18 cellular contexts compared by ENCODE assay signal in the genomic region with DNA sequence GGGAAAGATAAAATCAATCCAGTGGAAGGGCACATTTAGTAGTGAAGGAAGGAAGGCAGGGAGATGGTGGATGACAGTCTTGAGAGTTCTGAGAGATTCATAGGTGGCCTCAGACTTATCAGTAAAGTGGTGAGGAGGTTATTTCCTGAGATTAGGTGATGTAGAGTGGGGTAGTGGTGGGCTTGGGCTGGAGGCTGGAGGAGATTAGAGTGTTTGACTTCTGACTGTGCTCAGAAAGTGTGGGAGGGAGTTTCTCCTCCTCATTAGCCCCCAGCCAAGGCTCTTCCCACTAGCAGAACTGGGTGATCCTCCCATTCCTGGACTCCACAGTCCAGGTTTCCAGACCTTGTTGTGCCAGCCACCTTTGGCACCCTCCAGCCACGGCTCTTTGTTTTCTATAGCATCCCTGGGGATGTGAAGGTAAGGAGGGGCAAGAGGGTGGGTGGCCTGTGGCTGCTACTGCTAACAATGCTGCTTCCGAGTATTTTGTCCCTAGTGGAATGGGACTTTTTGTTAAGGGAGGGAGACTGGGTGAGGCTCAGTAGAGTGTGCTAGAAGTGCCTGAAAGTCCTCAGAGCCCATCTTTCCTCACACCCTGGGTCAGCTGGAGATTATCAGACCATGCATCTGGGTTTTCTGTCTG.
A peak's percentile ranks its signal among the peaks of the same experiment; 100 is the strongest.
DNase-seq lines count a peak whose midpoint lies in the region; ATAC-seq and TF ChIP-seq lines count a peak whose summit lies in the region.
"Had no signal": no experiment of that assay in that cellular context is flagged by ENCODE, and none has a peak within 500 bp of the region (broad histone marks: within the 10 kb centered on the region; RNA-seq: fewer than 3 reads in every experiment).

No MANE protein-coding gene starts in this region.

- H3K14ac ChIP-seq in mesenchymal stem cell (ENCODE audit: low read length in 2 of 2), result no peak overlapping the region

- H3K27ac ChIP-seq in heart right ventricle (peak overlapping the region in 1 of 10 donors; percentile 38), right cardiac atrium (ENCODE audit: low read length) (no peak overlapping the region), mesenchymal stem cell (ENCODE audit: low read length, poor library complexity, severe bottlenecking) (no peak overlapping the region)
- H3K27ac ChIP-seq: BLaER1 treated with 17β-estradiol and CSF1 and Interleukin-3, amounts not matched to agents 10 nM and 100 nM had no signal

- no peak overlapping the region for H3K23ac ChIP-seq in mesenchymal stem cell (ENCODE audit: low read length in 2 of 2)

- no peak overlapping the region for H3K18ac ChIP-seq in mesenchymal stem cell (ENCODE audit: low read depth in 1 of 2, low read length in 2 of 2)

- no peaks in the 10 kb centered on the region for H3K9me3 Mint-ChIP-seq in activated T-helper 17 cell treated with anti-CD3 and anti-CD28 coated beads, Interleukin-2, amount 50 U/mL, for 72 hours
- H3K9me3 Mint-ChIP-seq: CD8-positive, alpha-beta T cell; GM23338 had no signal

- DNase-seq in heart right ventricle (no peak), right cardiac atrium (no peak), mesenchymal stem cell (no peak), NCI-H446 (lab: John Stamatoyannopoulos, UW) (no peak)
- DNase-seq: Calu3; CD8-positive, alpha-beta T cell; DMS 273 treated with DMSO at 0.1 percent for 48 hours; DND-41; EL had no signal

- no peaks in the 10 kb centered on the region for H3K79me1 ChIP-seq in mesenchymal stem cell (replicated peaks; ENCODE audit: low read length, poor library complexity, severe bottlenecking)

- H3K4me1 ChIP-seq in heart right ventricle, result peaks cover 0 to 21% (median 6%) of the 10 kb centered on the region in 9 donors
- no peaks in the 10 kb centered on the region for H3K4me1 ChIP-seq in right cardiac atrium (ENCODE audit: control insufficient read depth, insufficient read depth, low read length)
- no peaks in the 10 kb centered on the region for H3K4me1 ChIP-seq in mesenchymal stem cell (ENCODE audit: control insufficient read depth, insufficient read depth, low read depth, low read length)

- no peak overlapping the region for H2AK5ac ChIP-seq in mesenchymal stem cell (ENCODE audit: low read length, severe bottlenecking)

- WGBS in heart right ventricle, 2 donors, result 62 to 66% methylated on average over 2 of the region's 2 CpGs
- WGBS in right cardiac atrium, result 70% methylated on average over 2 of the region's 2 CpGs
- 76% methylated on average over 2 of the region's 2 CpGs for WGBS in mesenchymal stem cell

- H3K4me3 ChIP-seq in heart right ventricle (no peak overlapping the region), right cardiac atrium (ENCODE audit: low read length) (no peak overlapping the region), mesenchymal stem cell (ENCODE audit: insufficient read depth in 1 of 2, low read depth in 1 of 2, low read length in 2 of 2) (no peak overlapping the region)
- H3K4me3 ChIP-seq: BLaER1 treated with 17β-estradiol and CSF1 and Interleukin-3, amounts not matched to agents 10 nM and 100 nM; GM12878; GM23338; K562 had no signal

- no peak overlapping the region for H2BK120ac ChIP-seq in mesenchymal stem cell (ENCODE audit: low read depth, low read length)

- no peak overlapping the region for H3K4ac ChIP-seq in mesenchymal stem cell (ENCODE audit: low read depth in 1 of 2, low read length in 2 of 2)

- H3K36me3 ChIP-seq in heart right ventricle, result no peaks in the 10 kb centered on the region
- no peaks in the 10 kb centered on the region for H3K36me3 ChIP-seq in mesenchymal stem cell (ENCODE audit: control insufficient read depth in 1 of 2, insufficient read depth in 2 of 2, low read depth in 1 of 2, low read length in 2 of 2)
- H3K36me3 ChIP-seq: BLaER1 treated with 17β-estradiol and CSF1 and Interleukin-3, amounts not matched to agents 10 nM and 100 nM had no signal

- no peak overlapping the region for H2AFZ ChIP-seq in mesenchymal stem cell (ENCODE audit: low read depth, low read length)
- H2AFZ ChIP-seq: GM23338 had no signal

- H3K9me3 ChIP-seq in heart right ventricle, result peaks cover 0 to 6% (median 0%) of the 10 kb centered on the region in 11 donors
- no peaks in the 10 kb centered on the region for H3K9me3 ChIP-seq in right cardiac atrium (ENCODE audit: control insufficient read depth, low read length)
- H3K9me3 ChIP-seq in mesenchymal stem cell (ENCODE audit: control insufficient read depth, low read length), result no peaks in the 10 kb centered on the region
- H3K9me3 ChIP-seq: BLaER1 treated with 17β-estradiol and CSF1 and Interleukin-3, amounts not matched to agents 10 nM and 100 nM had no signal

- H3K4me2 ChIP-seq in mesenchymal stem cell (ENCODE audit: low read length, poor library complexity, severe bottlenecking), result no peak overlapping the region
- H3K4me2 ChIP-seq: GM23338 had no signal

- TF ChIP-seq CTCF in heart right ventricle (IDR thresholded peaks at IDR 0.05), result no peak

- H2BK12ac ChIP-seq in mesenchymal stem cell (ENCODE audit: low read length in 2 of 2), result no peak overlapping the region

- peaks cover 19% of the 10 kb centered on the region for H3K27me3 Mint-ChIP-seq in activated T-helper 17 cell treated with anti-CD3 and anti-CD28 coated beads, Interleukin-2, amount 50 U/mL, for 72 hours

- H3K27ac Mint-ChIP-seq in activated T-helper 17 cell treated with anti-CD3 and anti-CD28 coated beads, Interleukin-2, amount 50 U/mL, for 72 hours, result peak overlapping the region; percentile 17
- H3K27ac Mint-ChIP-seq: B cell; CD8-positive, alpha-beta T cell; GM23338 had no signal

- H4K8ac ChIP-seq in mesenchymal stem cell (ENCODE audit: low read length), result no peak overlapping the region

- H3K4me1 Mint-ChIP-seq in activated T-helper 17 cell treated with anti-CD3 and anti-CD28 coated beads, Interleukin-2, amount 50 U/mL, for 72 hours, result peaks cover 8% of the 10 kb centered on the region
- H3K4me1 Mint-ChIP-seq: GM23338 had no signal

- H3K27me3 ChIP-seq in heart right ventricle, result no peaks in the 10 kb centered on the region
- H3K27me3 ChIP-seq in right cardiac atrium (ENCODE audit: control insufficient read depth, insufficient read depth), result no peaks in the 10 kb centered on the region
- peaks cover 0 to 14% of the 10 kb centered on the region in 2 experiments for H3K27me3 ChIP-seq in mesenchymal stem cell (ENCODE audit: control insufficient read depth in 1 of 2, insufficient read depth in 1 of 2, low read length in 2 of 2)
- H3K27me3 ChIP-seq: BLaER1 treated with 17β-estradiol and CSF1 and Interleukin-3, amounts not matched to agents 10 nM and 100 nM had no signal

- peak overlapping the region; percentile 63 for H2BK15ac ChIP-seq in mesenchymal stem cell (ENCODE audit: low read depth, poor library complexity, severe bottlenecking)

- H4K91ac ChIP-seq in mesenchymal stem cell (ENCODE audit: low read length), result no peak overlapping the region

- no peak overlapping the region for H2BK5ac ChIP-seq in mesenchymal stem cell (ENCODE audit: low read depth, low read length, poor library complexity, severe bottlenecking)

- no peak overlapping the region for H3K9ac ChIP-seq in mesenchymal stem cell (ENCODE audit: low read length)
- H3K9ac ChIP-seq: BLaER1 treated with 17β-estradiol and CSF1 and Interleukin-3, amounts not matched to agents 10 nM and 100 nM had no signal

- peak in 7 of 8 donors; percentile 15 to 78 (median 40) for ATAC-seq in heart right ventricle
- no peak for ATAC-seq in right cardiac atrium
- ATAC-seq in activated T-helper 17 cell treated with anti-CD3 and anti-CD28 coated beads, Interleukin-2, amount 50 U/mL, for 72 hours (replicated peaks), result no peak
- ATAC-seq in GM21360 (IDR thresholded peaks at IDR 0.05; ENCODE audit: unreplicated experiment), result no peak
- no peak for ATAC-seq in GM19351 (IDR thresholded peaks at IDR 0.05; ENCODE audit: unreplicated experiment)
- ATAC-seq: CD8-positive, alpha-beta T cell; GM12878; GM23338; HCT116; K562 had no signal

- no peak overlapping the region for H3K4me3 Mint-ChIP-seq in activated T-helper 17 cell treated with anti-CD3 and anti-CD28 coated beads, Interleukin-2, amount 50 U/mL, for 72 hours
- H3K4me3 Mint-ChIP-seq: B cell; CD8-positive, alpha-beta T cell; GM23338 had no signal

- no peaks in the 10 kb centered on the region for H3K36me3 Mint-ChIP-seq in activated T-helper 17 cell treated with anti-CD3 and anti-CD28 coated beads, Interleukin-2, amount 50 U/mL, for 72 hours (ENCODE audit: low read depth)
- H3K36me3 Mint-ChIP-seq: CD8-positive, alpha-beta T cell had no signal

- intact Hi-C loops in heart right ventricle (cut with DNase I), result loop anchor here in 1 of 10 donors (10.0 kb wide), 1 partner anchor 46 kb away; no protein-coding TSS in a partner anchor
- intact Hi-C loops in right cardiac atrium (cut with DNase I), result no loop called here

Comparison
In these comparisons a context has a peak if more than half of its experiments do, and no peak if none do; other contexts are left out.
1. ATAC-seq: peak in heart right ventricle (7 of 8); none in right cardiac atrium (0 of 2), activated T-helper 17 cell treated with anti-CD3 and anti-CD28 coated beads, Interleukin-2, amount 50 U/mL, for 72 hours (single experiment), GM21360 (single experiment) and GM19351 (single experiment).